Comparison of ENCODE assay signal across 15 cellular contexts in the genomic region with DNA sequence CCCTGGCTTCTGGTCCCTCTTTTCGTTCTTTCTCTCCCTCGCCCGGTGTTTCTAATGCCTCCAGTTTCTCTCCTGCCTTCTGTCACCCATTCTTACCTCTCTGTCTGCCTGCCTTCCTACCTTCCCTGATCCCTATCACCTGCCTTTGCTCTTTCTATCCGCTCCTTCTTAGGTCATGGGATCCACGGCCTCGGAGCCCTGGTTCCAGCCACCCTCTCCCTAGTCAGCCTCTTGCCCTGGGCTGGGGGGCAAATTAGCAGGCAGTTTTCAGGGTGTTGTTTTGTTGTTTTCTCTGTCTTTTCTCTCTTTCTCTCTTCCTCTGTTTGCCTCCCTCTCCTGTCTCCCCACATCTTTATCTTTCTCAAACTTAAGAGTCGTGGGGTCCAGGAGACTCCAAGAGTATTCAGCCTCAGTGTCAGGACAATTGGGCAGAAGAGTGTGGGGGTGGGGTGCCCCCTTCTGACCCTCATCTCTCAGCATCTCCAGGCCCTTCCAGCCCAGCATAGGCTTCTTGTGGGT. TPM values are rescaled to one million over a fixed set of nuclear protein-coding genes. Genes with fewer than 3 reads are reported as not detected.
A peak's percentile ranks its signal among the peaks of the same experiment; 100 is the strongest.
DNase-seq lines count a peak whose midpoint lies in the region; ATAC-seq, FAIRE-seq and TF ChIP-seq lines count a peak whose summit lies in the region.
"Had no signal": no experiment of that assay in that cellular context is flagged by ENCODE, and none has a peak within 500 bp of the region (broad histone marks: within the 10 kb centered on the region; RNA-seq: fewer than 3 reads in every experiment).

No MANE protein-coding gene starts in this region.

- H3K36me3 ChIP-seq in HepG2 (replicated peaks in 1 of 2; ENCODE audit: control insufficient read depth in 1 of 2, insufficient read depth in 2 of 2, low read length in 2 of 2), result no peaks in the 10 kb centered on the region
- no peaks in the 10 kb centered on the region for H3K36me3 ChIP-seq in right lobe of liver

- no peaks in the 10 kb centered on the region for H3K79me2 ChIP-seq in HepG2 (ENCODE audit: insufficient read depth, low read length)

- no peak for TF ChIP-seq EP300 in HepG2 (IDR thresholded peaks at IDR 0.05; ENCODE audit: low read depth in 2 of 2, low read length in 2 of 2)
- TF ChIP-seq EP300 in HepG2 (CRISPR knock-in tag; IDR thresholded peaks at IDR 0.05; ENCODE audit: borderline replicate concordance), result no peak

- H3K27me3 Mint-ChIP-seq in activated CD8-positive, alpha-beta T cell treated with anti-CD3 and anti-CD28 coated beads, Interleukin-2, amount 10 ng/mL, durations not matched to agents 7 days and 5 days (ENCODE audit: low read depth), result peaks cover 83% of the 10 kb centered on the region
- peaks cover 94% of the 10 kb centered on the region for H3K27me3 Mint-ChIP-seq in type B pancreatic cell

- H3K27ac ChIP-seq in HepG2 (ENCODE audit: extremely low read length, insufficient read depth, low read length) (no peak overlapping the region), right lobe of liver (no peak overlapping the region)

- H3K9me3 ChIP-seq in HepG2 (ENCODE audit: low read length) (no peaks in the 10 kb centered on the region), right lobe of liver (no peaks in the 10 kb centered on the region)

- H3K27me3 ChIP-seq in HepG2 (ENCODE audit: control insufficient read depth in 1 of 2, insufficient read depth in 2 of 2, low read length in 2 of 2) (peaks cover 40 to 94% of the 10 kb centered on the region in 2 experiments), right lobe of liver (peaks cover 14 to 55% of the 10 kb centered on the region in 2 donors)

- H3K4me1 ChIP-seq in HepG2 (ENCODE audit: insufficient read depth, low read length) (0 out of 2 replicates have a peak, but pooled peaks cover 4% of the 10 kb centered on the region), right lobe of liver (peaks cover 0 to 13% (median 2%) of the 10 kb centered on the region in 4 donors)

- intact Hi-C loops in HepG2 (cut with micrococcal nuclease; ENCODE audit: unreplicated experiment), result no loop called here
- intact Hi-C loops in right lobe of liver (cut with DNase I), result loop anchor here in 1 of 2 donors (10.0 kb wide), 1 partner anchor 182 kb away; no protein-coding TSS in a partner anchor

- FAIRE-seq in HepG2 (lab: Jason Lieb, UNC), result no peak

- in situ Hi-C loops in HepG2 (cut with HindIII; ENCODE audit: extremely low pct_ligation_motif_present, low pct_unique_long_range_greater_than_20kb), result no loop called here

- no peak overlapping the region for H3K27ac Mint-ChIP-seq in activated CD8-positive, alpha-beta T cell treated with anti-CD3 and anti-CD28 coated beads, Interleukin-2, amount 10 ng/mL, durations not matched to agents 7 days and 5 days
- peak overlapping the region; percentile 34 for H3K27ac Mint-ChIP-seq in type B pancreatic cell

- H2AFZ ChIP-seq in HepG2 (ENCODE audit: low read length), result no peak overlapping the region

- POLR2A ChIA-PET in HepG2 (lab: Yijun Ruan, JAX), result no interaction called here
- POLR2A ChIA-PET in activated CD8-positive, alpha-beta T cell treated with anti-CD3 and anti-CD28 coated beads, Interleukin-2, amount 10 ng/mL, durations not matched to agents 7 days and 5 days (lab: Charles Lee), result no interaction called here

- no peak for TF ChIP-seq POLR2A in HepG2 (IDR thresholded peaks at IDR 0.05; ENCODE audit: insufficient read depth in 1 of 2, low read depth in 2 of 2, low read length in 2 of 2)
- no peak for TF ChIP-seq POLR2A in right lobe of liver (IDR thresholded peaks at IDR 0.05)

- 6% methylated on average over 7 of the region's 7 CpGs for WGBS in HepG2 (ENCODE audit: low lambda C conversion rate)
- 2% methylated on average over 7 of the region's 7 CpGs for WGBS in right lobe of liver (ENCODE audit: insufficient coverage, low coverage, low lambda C conversion rate, missing lambda C conversion rate)

- no peaks in the 10 kb centered on the region for H3K9me3 Mint-ChIP-seq in activated CD8-positive, alpha-beta T cell treated with anti-CD3 and anti-CD28 coated beads, Interleukin-2, amount 10 ng/mL, durations not matched to agents 7 days and 5 days (ENCODE audit: insufficient read depth)
- no peaks in the 10 kb centered on the region for H3K9me3 Mint-ChIP-seq in type B pancreatic cell

- H3K4me3 Mint-ChIP-seq in activated CD8-positive, alpha-beta T cell treated with anti-CD3 and anti-CD28 coated beads, Interleukin-2, amount 10 ng/mL, durations not matched to agents 7 days and 5 days, result peak overlapping the region; percentile 15
- H3K4me3 Mint-ChIP-seq in type B pancreatic cell, result peak overlapping the region; percentile 90

- H3K4me1 Mint-ChIP-seq in activated CD8-positive, alpha-beta T cell treated with anti-CD3 and anti-CD28 coated beads, Interleukin-2, amount 10 ng/mL, durations not matched to agents 7 days and 5 days (ENCODE audit: low read depth), result peaks cover 28% of the 10 kb centered on the region
- H3K4me1 Mint-ChIP-seq in type B pancreatic cell (ENCODE audit: unreplicated experiment), result peaks cover 33% of the 10 kb centered on the region

- no peak for DNase-seq in HepG2 (ENCODE audit: low spot score)
- no peak for DNase-seq in right lobe of liver
- DNase-seq in activated CD8-positive, alpha-beta T cell treated with anti-CD3 and anti-CD28 coated beads, Interleukin-2, amount 10 ng/mL, durations not matched to agents 7 days and 5 days, result no peak
- peak; percentile 30 for DNase-seq in kidney tubule cell (ENCODE audit: low spot score)
- no peak for DNase-seq in type B pancreatic cell (ENCODE audit: extremely low spot score, unreplicated experiment)
- DNase-seq in C1 segment of cervical spinal cord (lab: John Stamatoyannopoulos, UW), result no peak
- no peak for DNase-seq in NCI-H1694 (lab: John Stamatoyannopoulos, UW)
- DNase-seq in activated CD4-positive, alpha-beta T cell treated with anti-CD3 and anti-CD28 coated beads for 1 hour, result no peak
- DNase-seq: activated effector memory CD4-positive, alpha-beta T cell treated with Interleukin-2 at 50 U/mL for 16 hours; cortex of kidney; GOT3; KBM-7; NCI-H2029 treated with DMSO at 0.1 percent for 48 hours; T-helper 9 cell had no signal

- TF ChIP-seq CTCF in HepG2 (CRISPR knock-in tag; IDR thresholded peaks at IDR 0.05) (no peak), right lobe of liver (IDR thresholded peaks at IDR 0.05) (no peak), type B pancreatic cell (conservative IDR thresholded peaks at IDR 0.05) (no peak)

- no peaks in the 10 kb centered on the region for H3K36me3 Mint-ChIP-seq in activated CD8-positive, alpha-beta T cell treated with anti-CD3 and anti-CD28 coated beads, Interleukin-2, amount 10 ng/mL, durations not matched to agents 7 days and 5 days (ENCODE audit: low read depth)
- no peaks in the 10 kb centered on the region for H3K36me3 Mint-ChIP-seq in type B pancreatic cell

- H3K4me2 ChIP-seq in HepG2 (ENCODE audit: low read depth, low read length), result no peak overlapping the region

- no peak overlapping the region for H3K4me3 ChIP-seq in HepG2 (replicated peaks in 1 of 3; ENCODE audit: insufficient read depth in 1 of 3, low read depth in 2 of 3, low read length in 3 of 3)
- H3K4me3 ChIP-seq in right lobe of liver, result no peak overlapping the region

- TF ChIP-seq RAD21 in HepG2 (CRISPR knock-in tag; IDR thresholded peaks at IDR 0.05), result no peak

- H4K20me1 ChIP-seq in HepG2 (ENCODE audit: insufficient read depth, low read length), result peaks cover 2% of the 10 kb centered on the region; the same call in 1 of the 2 replicates

- H3K9ac ChIP-seq in HepG2 (ENCODE audit: insufficient read depth, low read depth, low read length), result no peak overlapping the region

- CTCF ChIA-PET in HepG2 (lab: Yijun Ruan, JAX; ENCODE audit: low intra/inter-chr PET ratio, low total read pairs), result no interaction called here
- CTCF ChIA-PET in activated CD8-positive, alpha-beta T cell treated with anti-CD3 and anti-CD28 coated beads, Interleukin-2, amount 10 ng/mL, durations not matched to agents 7 days and 5 days (lab: Charles Lee), result interaction anchor here (1.1 kb wide), 1 partner anchor 396 kb away, joined by 4 read pairs; no protein-coding TSS in a partner anchor

- no TSS peak for BruUV-seq in HepG2 (replicated peaks; lab: Mats Ljungman, UMichigan)

- ATAC-seq in HepG2 (no peak), right lobe of liver (no peak)
- ATAC-seq in activated CD8-positive, alpha-beta T cell treated with anti-CD3 and anti-CD28 coated beads, Interleukin-2, amount 10 ng/mL, durations not matched to agents 7 days and 5 days, result no peak

TF ChIP-seq in HepG2, 621 proteins besides CTCF, POLR2A, EP300 and RAD21:
- TF ChIP-seq NCOA2 (CRISPR knock-in tag; IDR thresholded peaks at IDR 0.05) (no peak), EZH2 (conservative IDR thresholded peaks at IDR 0.05; ENCODE audit: low read depth, low read length) (peak; percentile 56; the same call in 1 of the 2 replicates), ZNF235 (CRISPR knock-in tag; IDR thresholded peaks at IDR 0.05; ENCODE audit: borderline replicate concordance) (no peak)
TF ChIP-seq in HepG2: peak in this region for 1.

RNA-seq across cellular contexts. Expression of gene PAX2, which starts 1.1 kb away (rescaled TPM):
- not detected in 2 replicates for total RNA-seq in HepG2 (2016; rRNA removed; fragmentation: Illumina TruSeq; extraction: Trizol)
- total RNA-seq in HepG2 (2016; cell fraction: cytosol; rRNA removed; fragmentation: Illumina TruSeq; extraction: Trizol; ENCODE audit: low read depth), result not detected in 2 replicates
- total RNA-seq in HepG2 (2016; cell fraction: insoluble cytoplasmic fraction; rRNA removed; fragmentation: Illumina TruSeq; extraction: Trizol), result not detected in 2 replicates
- not detected in 2 replicates for total RNA-seq in HepG2 (2016; cell fraction: membrane; rRNA removed; fragmentation: Illumina TruSeq; extraction: Trizol)
- not detected in 2 replicates for total RNA-seq in HepG2 (2016; cell fraction: nucleus; rRNA removed; fragmentation: Illumina TruSeq; extraction: Trizol)
- not detected in 2 replicates for polyA plus RNA-seq in HepG2 (2011; rRNA removed)
- not detected in 2 replicates for polyA plus RNA-seq in HepG2 (2011; cell fraction: cytosol; rRNA removed)
- not detected in 2 replicates for polyA plus RNA-seq in HepG2 (2011; cell fraction: nucleus; rRNA removed)
- not detected in 2 replicates for polyA plus RNA-seq in HepG2 (2012)
- not detected in 2 replicates for polyA plus RNA-seq in HepG2 (2016; cell fraction: cytosol; fragmentation: Illumina TruSeq; extraction: Trizol; ENCODE audit: low read depth)
- polyA plus RNA-seq in HepG2 (2016; cell fraction: insoluble cytoplasmic fraction; fragmentation: Illumina TruSeq; extraction: Trizol; ENCODE audit: low read depth), result not detected in 2 replicates
- polyA plus RNA-seq in HepG2 (2016; cell fraction: membrane; fragmentation: Illumina TruSeq; extraction: Trizol; ENCODE audit: low read depth), result not detected in 2 replicates
- polyA plus RNA-seq in HepG2 (2016; cell fraction: nucleus; fragmentation: Illumina TruSeq; extraction: Trizol; ENCODE audit: insufficient read depth, low read depth), result not detected in 2 replicates
- not detected in 2 replicates for polyA minus RNA-seq in HepG2 (2011; rRNA and poly(A)+ RNA removed; ENCODE audit: low replicate concordance)
- polyA minus RNA-seq in HepG2 (2011; cell fraction: cytosol; rRNA and poly(A)+ RNA removed), result not detected in 2 replicates
- not detected in 2 replicates for polyA minus RNA-seq in HepG2 (2011; cell fraction: nucleus; rRNA and poly(A)+ RNA removed)
- under 1 TPM in 1 of 6 experiments, not detected in 5; 0.24 TPM for total RNA-seq in right lobe of liver
- not detected for total RNA-seq in activated CD8-positive, alpha-beta T cell treated with anti-CD3 and anti-CD28 coated beads, Interleukin-2, amount 10 ng/mL, durations not matched to agents 7 days and 5 days
- 0.19 and 4.4 TPM in 2 replicates for total RNA-seq in type B pancreatic cell (ENCODE audit: low replicate concordance)
- total RNA-seq: lower leg skin had no signal
